1 cellular context compared by ENCODE assay signal in the genomic region with DNA sequence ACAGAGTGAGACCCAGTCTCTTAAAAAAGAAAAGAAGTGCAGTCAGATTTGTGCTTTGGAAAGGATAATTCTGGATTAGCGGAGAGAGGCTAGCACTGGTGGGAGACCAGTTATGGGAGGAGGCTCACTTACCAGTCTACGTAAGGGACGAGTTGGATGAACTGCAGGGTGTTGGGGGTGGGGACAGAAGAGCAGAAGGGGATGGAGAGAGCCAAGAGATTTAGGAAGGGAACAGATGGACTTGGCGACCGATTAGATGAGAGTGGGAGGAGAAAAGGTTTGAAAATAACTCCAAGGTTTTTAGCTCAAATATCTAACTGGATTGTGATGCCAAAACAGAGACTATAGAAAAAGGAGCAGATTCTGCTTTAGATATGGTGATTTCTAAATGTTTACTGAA.
TF ChIP-seq lines count a peak whose summit lies in the region.

No MANE protein-coding gene starts in this region.

TF ChIP-seq in GM23338, 12 proteins besides CTCF, POLR2A, EP300 and RAD21 (continued from another document):
- TF ChIP-seq, protein P1, sequence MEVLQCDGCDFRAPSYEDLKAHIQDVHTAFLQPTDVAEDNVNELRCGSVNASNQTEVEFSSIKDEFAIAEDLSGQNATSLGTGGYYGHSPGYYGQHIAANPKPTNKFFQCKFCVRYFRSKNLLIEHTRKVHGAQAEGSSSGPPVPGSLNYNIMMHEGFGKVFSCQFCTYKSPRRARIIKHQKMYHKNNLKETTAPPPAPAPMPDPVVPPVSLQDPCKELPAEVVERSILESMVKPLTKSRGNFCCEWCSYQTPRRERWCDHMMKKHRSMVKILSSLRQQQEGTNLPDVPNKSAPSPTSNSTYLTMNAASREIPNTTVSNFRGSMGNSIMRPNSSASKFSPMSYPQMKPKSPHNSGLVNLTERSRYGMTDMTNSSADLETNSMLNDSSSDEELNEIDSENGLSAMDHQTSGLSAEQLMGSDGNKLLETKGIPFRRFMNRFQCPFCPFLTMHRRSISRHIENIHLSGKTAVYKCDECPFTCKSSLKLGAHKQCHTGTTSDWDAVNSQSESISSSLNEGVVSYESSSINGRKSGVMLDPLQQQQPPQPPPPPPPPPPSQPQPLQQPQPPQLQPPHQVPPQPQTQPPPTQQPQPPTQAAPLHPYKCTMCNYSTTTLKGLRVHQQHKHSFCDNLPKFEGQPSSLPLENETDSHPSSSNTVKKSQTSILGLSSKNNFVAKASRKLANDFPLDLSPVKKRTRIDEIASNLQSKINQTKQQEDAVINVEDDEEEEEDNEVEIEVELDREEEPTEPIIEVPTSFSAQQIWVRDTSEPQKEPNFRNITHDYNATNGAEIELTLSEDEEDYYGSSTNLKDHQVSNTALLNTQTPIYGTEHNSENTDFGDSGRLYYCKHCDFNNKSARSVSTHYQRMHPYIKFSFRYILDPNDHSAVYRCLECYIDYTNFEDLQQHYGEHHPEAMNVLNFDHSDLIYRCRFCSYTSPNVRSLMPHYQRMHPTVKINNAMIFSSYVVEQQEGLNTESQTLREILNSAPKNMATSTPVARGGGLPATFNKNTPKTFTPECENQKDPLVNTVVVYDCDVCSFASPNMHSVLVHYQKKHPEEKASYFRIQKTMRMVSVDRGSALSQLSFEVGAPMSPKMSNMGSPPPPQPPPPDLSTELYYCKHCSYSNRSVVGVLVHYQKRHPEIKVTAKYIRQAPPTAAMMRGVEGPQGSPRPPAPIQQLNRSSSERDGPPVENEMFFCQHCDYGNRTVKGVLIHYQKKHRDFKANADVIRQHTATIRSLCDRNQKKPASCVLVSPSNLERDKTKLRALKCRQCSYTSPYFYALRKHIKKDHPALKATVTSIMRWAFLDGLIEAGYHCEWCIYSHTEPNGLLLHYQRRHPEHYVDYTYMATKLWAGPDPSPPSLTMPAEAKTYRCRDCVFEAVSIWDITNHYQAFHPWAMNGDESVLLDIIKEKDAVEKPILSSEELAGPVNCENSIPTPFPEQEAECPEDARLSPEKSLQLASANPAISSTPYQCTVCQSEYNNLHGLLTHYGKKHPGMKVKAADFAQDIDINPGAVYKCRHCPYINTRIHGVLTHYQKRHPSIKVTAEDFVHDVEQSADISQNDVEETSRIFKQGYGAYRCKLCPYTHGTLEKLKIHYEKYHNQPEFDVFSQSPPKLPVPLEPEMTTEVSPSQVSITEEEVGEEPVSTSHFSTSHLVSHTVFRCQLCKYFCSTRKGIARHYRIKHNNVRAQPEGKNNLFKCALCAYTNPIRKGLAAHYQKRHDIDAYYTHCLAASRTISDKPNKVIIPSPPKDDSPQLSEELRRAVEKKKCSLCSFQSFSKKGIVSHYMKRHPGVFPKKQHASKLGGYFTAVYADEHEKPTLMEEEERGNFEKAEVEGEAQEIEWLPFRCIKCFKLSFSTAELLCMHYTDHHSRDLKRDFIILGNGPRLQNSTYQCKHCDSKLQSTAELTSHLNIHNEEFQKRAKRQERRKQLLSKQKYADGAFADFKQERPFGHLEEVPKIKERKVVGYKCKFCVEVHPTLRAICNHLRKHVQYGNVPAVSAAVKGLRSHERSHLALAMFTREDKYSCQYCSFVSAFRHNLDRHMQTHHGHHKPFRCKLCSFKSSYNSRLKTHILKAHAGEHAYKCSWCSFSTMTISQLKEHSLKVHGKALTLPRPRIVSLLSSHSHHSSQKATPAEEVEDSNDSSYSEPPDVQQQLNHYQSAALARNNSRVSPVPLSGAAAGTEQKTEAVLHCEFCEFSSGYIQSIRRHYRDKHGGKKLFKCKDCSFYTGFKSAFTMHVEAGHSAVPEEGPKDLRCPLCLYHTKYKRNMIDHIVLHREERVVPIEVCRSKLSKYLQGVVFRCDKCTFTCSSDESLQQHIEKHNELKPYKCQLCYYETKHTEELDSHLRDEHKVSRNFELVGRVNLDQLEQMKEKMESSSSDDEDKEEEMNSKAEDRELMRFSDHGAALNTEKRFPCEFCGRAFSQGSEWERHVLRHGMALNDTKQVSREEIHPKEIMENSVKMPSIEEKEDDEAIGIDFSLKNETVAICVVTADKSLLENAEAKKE (CRISPR knock-in tag; IDR thresholded peaks at IDR 0.05): no peak
TF ChIP-seq in GM23338: peak in this region for 0.
